7 cellular contexts compared by ENCODE assay signal in the genomic region with DNA sequence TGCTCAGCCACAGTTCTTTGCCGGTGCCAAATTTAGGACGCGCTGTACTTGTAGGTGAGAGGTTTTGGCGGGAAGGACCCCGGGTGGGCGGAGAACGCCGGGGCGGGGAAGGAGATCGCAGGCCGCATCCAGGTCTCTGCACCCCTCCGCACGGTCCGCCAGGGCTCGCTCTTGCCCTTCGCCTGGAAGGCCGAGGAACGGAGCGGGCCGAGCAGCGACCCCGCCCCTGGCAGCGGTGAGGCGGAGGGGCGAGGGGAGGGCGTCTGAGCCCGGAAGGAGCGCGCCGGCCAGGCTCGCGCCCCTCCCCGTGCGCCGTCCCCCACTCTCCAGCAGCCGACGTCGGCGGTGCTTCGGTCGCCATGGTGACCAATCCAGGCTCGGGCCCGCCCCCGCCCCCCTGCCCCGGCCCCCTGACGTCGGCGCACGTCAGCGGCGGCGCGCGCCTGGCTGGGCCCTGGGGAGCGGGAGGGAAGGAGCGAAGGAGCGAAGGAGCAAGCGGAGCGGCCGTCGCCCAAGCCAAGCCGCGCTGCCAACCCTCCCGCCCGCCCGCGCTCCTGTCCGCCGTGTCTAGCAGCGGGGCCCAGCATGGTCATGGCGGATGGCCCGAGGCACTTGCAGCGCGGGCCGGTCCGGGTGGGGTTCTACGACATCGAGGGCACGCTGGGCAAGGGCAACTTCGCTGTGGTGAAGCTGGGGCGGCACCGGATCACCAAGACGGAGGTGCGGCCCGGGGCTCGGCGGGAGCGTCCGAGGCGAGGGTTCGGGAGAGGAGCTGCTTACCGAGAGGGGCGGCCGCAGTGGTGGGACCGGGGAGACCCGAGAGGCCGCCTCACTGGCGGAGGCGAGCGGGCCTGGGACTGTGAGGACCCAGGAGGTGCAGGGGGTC.
DNase-seq lines count a peak whose midpoint lies in the region; ATAC-seq and TF ChIP-seq lines count a peak whose summit lies in the region.

A gene (plus strand): TSS at position 471 of the 886 bp plus-strand sequence. CDS start 115 bp downstream, at position 586.

- DNase-seq in NCI-H187 (lab: John Stamatoyannopoulos, UW), result peak; percentile 81 to 94
- DNase-seq in T-helper 9 cell, result peak; percentile 83
- DNase-seq in astrocyte of the hippocampus (ENCODE audit: low read depth, low spot score), result peak; percentile 99
- DNase-seq in hippocampal formation (lab: John Stamatoyannopoulos, UW), result peak; percentile 96 to 97
- peak; percentile 79 for DNase-seq in retinal pigment epithelial cell (ENCODE audit: low read depth)

- TF ChIP-seq CTCF in retinal pigment epithelial cell (conservative IDR thresholded peaks at IDR 0.05; ENCODE audit: low read depth, low read length), result peak; percentile 89

- peak; percentile 16 for TF ChIP-seq POLR2A in GM18505 (IDR thresholded peaks at IDR 0.05; ENCODE audit: borderline replicate concordance, extremely low read depth, insufficient read depth, insufficient read length)

- ATAC-seq in GM18505 (IDR thresholded peaks at IDR 0.05; ENCODE audit: unreplicated experiment) (peak; percentile 88), HG02970 (IDR thresholded peaks at IDR 0.05; ENCODE audit: low FRiP score, unreplicated experiment) (peak; percentile 85)

- H3K4me3 ChIP-seq in retinal pigment epithelial cell (ENCODE audit: low read length), result peak within 1 kb of the TSS; percentile 88

Comparison
In these comparisons a context has a peak if more than half of its experiments do, and no peak if none do; other contexts are left out.
1. Peak in every context shown above with its lines: DNase-seq, ATAC-seq and H3K4me3 ChIP-seq.